In the genomic region with DNA sequence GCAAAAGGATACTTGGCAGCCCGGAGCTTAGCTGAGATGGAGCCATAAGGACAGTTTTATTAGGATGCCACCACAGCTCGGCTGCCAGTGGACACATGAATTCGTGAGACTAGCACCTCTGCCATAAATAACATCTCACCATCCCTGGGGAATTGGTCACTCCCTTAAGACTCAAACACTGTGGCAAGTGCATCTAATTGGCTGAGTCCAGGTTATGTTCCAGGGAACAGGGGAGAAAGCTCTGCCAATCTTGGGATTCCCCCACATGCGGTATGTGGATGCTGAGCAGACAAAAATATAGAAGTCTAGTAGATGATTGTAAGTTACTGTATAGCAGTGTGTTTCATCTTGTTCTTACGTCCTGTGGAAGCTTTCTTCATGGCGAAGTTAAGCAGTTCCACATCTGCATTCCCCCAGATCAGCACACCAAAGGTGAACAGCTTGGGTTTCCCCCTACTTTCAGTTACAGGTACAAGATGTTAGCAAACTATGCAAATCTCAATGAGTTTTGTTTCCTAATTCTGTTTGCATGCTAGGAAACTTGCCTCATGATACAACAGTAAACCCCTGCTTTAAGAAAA, we compare ENCODE assay signal across 9 cellular contexts.
DNase-seq lines count a peak whose midpoint lies in the region; ATAC-seq and TF ChIP-seq lines count a peak whose summit lies in the region.
"Had no signal": no experiment of that assay in that cellular context is flagged by ENCODE, and none has a peak within 500 bp of the region (broad histone marks: within the 10 kb centered on the region; RNA-seq: fewer than 3 reads in every experiment).

No MANE protein-coding gene starts in this region.

- intact Hi-C loops in left ventricle myocardium superior (cut with micrococcal nuclease): no loop called here
- intact Hi-C loops in aorta (cut with DNase I): no loop called here

- H3K9me3 ChIP-seq in right atrium auricular region: no peaks in the 10 kb centered on the region
- no peaks in the 10 kb centered on the region for H3K9me3 ChIP-seq in aorta (ENCODE audit: control insufficient read depth, low read length)

- no peaks in the 10 kb centered on the region for H3K27me3 Mint-ChIP-seq in IgD-negative memory B cell

- H3K36me3 Mint-ChIP-seq in IgD-negative memory B cell: peaks cover 14% of the 10 kb centered on the region

- no peak overlapping the region for H3K4me3 ChIP-seq in right atrium auricular region
- H3K4me3 ChIP-seq in aorta (ENCODE audit: low read length in 2 of 2): no peak overlapping the region

- WGBS in aorta, 2 donors: 29 to 30% methylated on average over 6 of the region's 6 CpGs

- no peaks in the 10 kb centered on the region for H3K9me3 Mint-ChIP-seq in IgD-negative memory B cell

- ATAC-seq in left ventricle myocardium superior: peak; percentile 40
- ATAC-seq in HG02623 (IDR thresholded peaks at IDR 0.05; ENCODE audit: unreplicated experiment): peak; percentile 68
- ATAC-seq in aorta (ENCODE audit: low FRiP score): no peak

- peak overlapping the region in 1 of 2 donors; percentile 55 for H3K27ac ChIP-seq in right atrium auricular region
- H3K27ac ChIP-seq in aorta (ENCODE audit: low read depth in 1 of 2, low read length in 2 of 2): peak overlapping the region; percentile 33 to 67

- H3K27me3 ChIP-seq in right atrium auricular region (no peaks in the 10 kb centered on the region), aorta (ENCODE audit: control insufficient read depth in 1 of 2, insufficient read depth in 2 of 2, low read length in 1 of 2) (no peaks in the 10 kb centered on the region)

- TF ChIP-seq CTCF in right atrium auricular region (IDR thresholded peaks at IDR 0.05): no peak

- peaks cover 43 to 56% (median 54%) of the 10 kb centered on the region in 3 donors for H3K4me1 Mint-ChIP-seq in IgD-negative memory B cell

- H3K36me3 ChIP-seq in right atrium auricular region (no peaks in the 10 kb centered on the region), aorta (ENCODE audit: control insufficient read depth in 1 of 2, insufficient read depth in 2 of 2, low read length in 1 of 2) (peaks cover 0 to 2% of the 10 kb centered on the region in 2 donors)

- H3K27ac Mint-ChIP-seq in IgD-negative memory B cell: peak overlapping the region; percentile 20 to 93 (median 88)

- H3K4me1 ChIP-seq in right atrium auricular region (peaks cover 0 to 46% of the 10 kb centered on the region in 2 donors), aorta (ENCODE audit: control insufficient read depth in 1 of 2, insufficient read depth in 2 of 2, low read length in 2 of 2) (peaks cover 4 to 12% of the 10 kb centered on the region in 2 donors)

- no peak for DNase-seq in left ventricle myocardium superior
- DNase-seq in right atrium auricular region (ENCODE audit: low spot score): no peak
- DNase-seq in aorta: no peak
- DNase-seq in DMS53 (lab: John Stamatoyannopoulos, UW): no peak
- DNase-seq in NCI-H128 (lab: John Stamatoyannopoulos, UW; ENCODE audit: unreplicated experiment): no peak
- no peak for DNase-seq in COR-L47 (lab: John Stamatoyannopoulos, UW)
- DNase-seq: SHP77 had no signal

- peak overlapping the region in 3 of 4 donors; percentile 51 to 87 (median 67) for H3K4me3 Mint-ChIP-seq in IgD-negative memory B cell
